In the genomic region with DNA sequence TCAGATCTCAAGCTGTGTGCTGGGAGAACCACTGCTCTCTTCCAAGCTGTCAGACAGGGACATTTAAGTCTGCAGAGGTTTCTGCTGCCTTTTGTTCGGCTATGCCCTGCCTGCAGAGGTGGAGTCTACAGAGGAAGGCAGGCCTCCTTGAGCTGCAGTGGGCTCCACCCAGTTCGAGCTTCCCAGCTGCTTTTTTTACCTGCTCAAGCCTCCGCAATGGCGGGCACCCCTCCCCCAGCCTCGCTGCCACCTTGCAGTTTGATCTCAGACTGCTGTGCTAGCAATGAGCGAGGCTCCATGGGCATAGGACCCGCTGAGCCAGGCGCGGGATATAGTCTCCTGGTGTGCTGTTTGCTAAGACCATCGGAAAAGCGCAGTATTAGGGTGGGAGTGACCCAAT, we compare ENCODE assay signal across 1 cellular context. TPM values are rescaled to one million over a fixed set of nuclear protein-coding genes. Genes with fewer than 3 reads are reported as not detected.
"Had no signal": no experiment of that assay in that cellular context is flagged by ENCODE, and none has a peak within 500 bp of the region (broad histone marks: within the 10 kb centered on the region; RNA-seq: fewer than 3 reads in every experiment).

No MANE protein-coding gene starts in this region.

RNA-seq across cellular contexts. Expression of a gene that starts 55.8 kb away (rescaled TPM):
- total RNA-seq: G401 had no signal
